ENCODE assay signal across 8 cellular contexts in the genomic region with DNA sequence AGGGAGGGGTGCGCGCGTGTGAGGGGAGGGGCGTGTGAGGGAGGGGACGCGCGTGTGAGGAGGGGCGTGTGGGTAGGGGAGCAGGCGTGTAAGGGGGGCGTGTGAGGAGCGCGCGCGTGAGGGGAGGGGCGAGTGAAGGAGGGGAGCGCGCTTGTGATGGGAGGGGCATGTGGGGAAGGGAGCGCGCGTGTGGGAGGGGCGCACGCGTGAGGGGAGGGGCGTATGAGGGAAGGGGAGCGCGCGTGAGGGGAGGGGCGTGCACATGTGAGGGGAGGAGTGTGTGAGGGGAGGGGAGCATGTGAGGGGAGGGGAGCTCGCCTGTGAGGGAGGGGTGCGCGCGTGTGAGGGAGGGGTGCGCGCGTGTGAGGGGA. TPM values are rescaled to one million over a fixed set of nuclear protein-coding genes. Genes with fewer than 3 reads are reported as not detected.
DNase-seq lines count a peak whose midpoint lies in the region; ATAC-seq and TF ChIP-seq lines count a peak whose summit lies in the region.

No MANE protein-coding gene starts in this region.

- in situ Hi-C loops in transverse colon (cut with MboI; ENCODE audit: low pct_ligation_motif_present in 1 of 4, low pct_unique_long_range_greater_than_20kb in 1 of 4, low sequenced_read_pairs in 3 of 4), result no loop called here

- peak overlapping the region; percentile 85 for H3K27ac ChIP-seq in parathyroid adenoma
- peak overlapping the region; percentile 83 to 99 (median 97) for H3K27ac ChIP-seq in transverse colon

- DNase-seq in DMS 273 treated with DMSO at 0.1 percent for 48 hours (lab: John Stamatoyannopoulos, UW) (peak; percentile 44), LHCN-M2 (ENCODE audit: low read depth) (peak; percentile 89), SW 1271 (lab: John Stamatoyannopoulos, UW) (peak; percentile 34 to 69), Right ventricle myocardium superior (peak; percentile 94), transverse colon (peak; percentile 94)
- peak; percentile 74 for DNase-seq in activated naive CD8-positive, alpha-beta T cell treated with anti-CD3 and anti-CD28 coated beads, Interleukin-2, amount 50 U/mL, for 16 hours (ENCODE audit: low read depth, low spot score)

- H3K36me3 ChIP-seq in parathyroid adenoma (ENCODE audit: control insufficient read depth, insufficient read depth, low read length) (no peaks in the 10 kb centered on the region), transverse colon (peaks cover 0 to 9% (median 0%) of the 10 kb centered on the region in 4 donors)

- TF ChIP-seq POLR2A in transverse colon (IDR thresholded peaks at IDR 0.05), result no peak

- H3K27me3 ChIP-seq in parathyroid adenoma (ENCODE audit: control insufficient read depth, insufficient read depth, low read length) (no peaks in the 10 kb centered on the region), transverse colon (no peaks in the 10 kb centered on the region)

- H2AFZ ChIP-seq in parathyroid adenoma, result no peak overlapping the region

- peaks cover 3% of the 10 kb centered on the region for H3K79me2 ChIP-seq in parathyroid adenoma

- H3K9ac ChIP-seq in parathyroid adenoma, result no peak overlapping the region

- no peak for TF ChIP-seq CTCF in parathyroid adenoma (IDR thresholded peaks at IDR 0.05)
- TF ChIP-seq CTCF in transverse colon (IDR thresholded peaks at IDR 0.05), result no peak

- intact Hi-C loops in Right ventricle myocardium superior (cut with DNase I), result loop anchor here (5.0 to 10.0 kb wide), 2 partner anchors 41 to 332 kb away; no protein-coding TSS in a partner anchor
- intact Hi-C loops in transverse colon (cut with DNase I; ENCODE audit: low total_unique reads), result loop anchor here (5.0 kb wide), 1 partner anchor 46 kb away; no protein-coding TSS in a partner anchor

- TF ChIP-seq EP300 in transverse colon (IDR thresholded peaks at IDR 0.05; ENCODE audit: low read depth), result no peak

- H3K4me3 ChIP-seq in parathyroid adenoma (ENCODE audit: low read depth, low read length) (peak overlapping the region; percentile 61), transverse colon (peak overlapping the region; percentile 66 to 79 (median 72))

- H3K4me1 ChIP-seq in parathyroid adenoma (peaks cover 8% of the 10 kb centered on the region), transverse colon (peaks cover 9 to 44% (median 17%) of the 10 kb centered on the region in 4 donors)

- H3K9me3 ChIP-seq in parathyroid adenoma (ENCODE audit: control insufficient read depth, low read length), result no peaks in the 10 kb centered on the region
- H3K9me3 ChIP-seq in transverse colon, result no peaks in the 10 kb centered on the region

- peak overlapping the region; percentile 60 for H3K4me2 ChIP-seq in parathyroid adenoma (ENCODE audit: low read length)

- ATAC-seq in Right ventricle myocardium superior (ENCODE audit: poor library complexity), result peak; percentile 75
- ATAC-seq in GM18502 (IDR thresholded peaks at IDR 0.05; ENCODE audit: poor library complexity, unreplicated experiment), result no peak

- WGBS in transverse colon (ENCODE audit: low coverage in 1 of 2), 2 donors, result 5% methylated on average over 19 of the region's 35 CpGs; no CpG with 5 or more reads in 1 of the 2 donors

RNA-seq across cellular contexts. Expression of a gene that starts 19.1 kb away (rescaled TPM):
- total RNA-seq in LHCN-M2 (2014; rRNA removed), result 9.7 and 10.6 TPM in 2 replicates
- 7.0 TPM for polyA plus RNA-seq in LHCN-M2 (2012)
- total RNA-seq in Right ventricle myocardium superior, result 75.2 TPM
- 10 to 100 TPM; 44.8 to 96.5 (median 65.3) TPM for total RNA-seq in transverse colon

Comparison
In these comparisons a context has a peak if more than half of its experiments do, and no peak if none do; other contexts are left out.
1. DNase-seq: peak in every context shown above with its lines; median percentile 94 in Right ventricle myocardium superior; 94 in transverse colon; 89 in LHCN-M2; 74 in activated naive CD8-positive, alpha-beta T cell treated with anti-CD3 and anti-CD28 coated beads, Interleukin-2, amount 50 U/mL, for 16 hours; 52 in SW 1271; 44 in DMS 273 treated with DMSO at 0.1 percent for 48 hours.